ENCODE assay signal across 8 cellular contexts in the genomic region with DNA sequence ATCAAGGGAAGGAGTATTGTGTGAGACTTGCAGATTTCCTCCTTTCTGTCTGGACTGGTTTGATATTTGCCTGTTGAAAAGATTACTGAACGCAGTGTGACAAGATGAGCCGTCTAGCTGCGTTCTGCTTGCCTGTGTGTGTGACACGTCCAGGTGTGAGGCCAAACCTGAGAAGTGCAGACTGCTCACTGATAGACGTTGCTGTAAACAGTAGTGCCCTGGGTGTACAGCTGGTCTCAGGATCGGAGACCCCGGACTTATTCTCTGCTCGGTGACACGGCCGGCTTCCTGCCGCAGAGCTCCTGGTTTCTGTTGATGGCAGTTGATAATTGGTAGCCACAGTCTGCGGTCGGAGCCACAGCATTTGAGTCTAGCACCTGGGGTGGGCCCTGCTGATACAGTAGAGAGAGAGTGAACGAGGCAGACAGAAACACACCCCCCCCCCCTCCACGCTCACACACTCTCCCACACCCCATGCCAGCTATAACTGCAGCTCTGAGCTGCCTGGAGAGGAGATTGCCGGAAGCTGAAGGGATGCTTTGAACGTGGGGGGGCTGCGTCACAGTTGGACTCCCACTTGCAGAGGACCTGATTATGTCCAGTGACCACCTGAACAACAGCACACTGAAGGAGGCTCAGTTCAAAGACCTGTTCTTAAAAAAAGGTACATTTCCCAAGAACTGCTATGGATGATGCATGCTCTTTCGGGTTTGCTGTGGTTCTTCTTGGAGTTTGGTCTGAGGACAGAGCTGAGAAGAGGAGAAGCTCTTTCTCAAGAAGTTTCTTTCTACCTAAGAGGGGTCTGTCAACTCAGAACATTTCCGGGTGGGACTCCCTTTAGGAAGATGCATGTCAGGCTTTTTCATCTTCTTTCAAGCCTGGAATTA.
A peak's percentile ranks its signal among the peaks of the same experiment; 100 is the strongest.
DNase-seq lines count a peak whose midpoint lies in the region; ATAC-seq, FAIRE-seq and TF ChIP-seq lines count a peak whose summit lies in the region.

No MANE protein-coding gene starts in this region.

- H3K4me1 ChIP-seq in Peyer's patch, result peaks cover 0 to 26% (median 14%) of the 10 kb centered on the region in 4 donors
- H3K4me1 ChIP-seq in kidney (ENCODE audit: control insufficient read depth in 1 of 2, insufficient read depth in 1 of 2, low read depth in 1 of 2, low read length in 2 of 2), result peaks cover 12 to 13% of the 10 kb centered on the region in 2 donors

- peak overlapping the region in 1 of 2 donors; percentile 62 for H3K9ac ChIP-seq in kidney (ENCODE audit: low read length in 2 of 2)

- peaks cover 16% of the 10 kb centered on the region for H3K36me3 Mint-ChIP-seq in activated naive CD4-positive, alpha-beta T cell treated with anti-CD3 and anti-CD28 coated beads, Interleukin-2, amount 10 ng/mL, durations not matched to agents 7 days and 5 days
- no peaks in the 10 kb centered on the region for H3K36me3 Mint-ChIP-seq in progenitor cell of endocrine pancreas (ENCODE audit: insufficient read depth)

- H3K4me1 Mint-ChIP-seq in activated naive CD4-positive, alpha-beta T cell treated with anti-CD3 and anti-CD28 coated beads, Interleukin-2, amount 10 ng/mL, durations not matched to agents 7 days and 5 days, result peaks cover 93% of the 10 kb centered on the region
- no peaks in the 10 kb centered on the region for H3K4me1 Mint-ChIP-seq in progenitor cell of endocrine pancreas (ENCODE audit: low read depth)

- H3K9me3 Mint-ChIP-seq in activated naive CD4-positive, alpha-beta T cell treated with anti-CD3 and anti-CD28 coated beads, Interleukin-2, amount 10 ng/mL, durations not matched to agents 7 days and 5 days, result peaks cover 4% of the 10 kb centered on the region
- no peaks in the 10 kb centered on the region for H3K9me3 Mint-ChIP-seq in progenitor cell of endocrine pancreas (ENCODE audit: low read depth)

- H3K27me3 ChIP-seq in Peyer's patch, result no peaks in the 10 kb centered on the region

- CTCF ChIA-PET in activated naive CD4-positive, alpha-beta T cell treated with anti-CD3 and anti-CD28 coated beads, Interleukin-2, amount 10 ng/mL, durations not matched to agents 7 days and 5 days (lab: Charles Lee), result interaction anchor here (0.6 to 6.9 kb wide), 10 partner anchors 31 to 396 kb away, joined by 3 to 64 read pairs (median 6); no protein-coding TSS in a partner anchor
- CTCF ChIA-PET in RWPE1 (lab: Yijun Ruan, JAX), result interaction anchor here (0.6 to 1.1 kb wide), 3 partner anchors 49 to 474 kb away, joined by 3 to 5 read pairs (median 4); no protein-coding TSS in a partner anchor

- ATAC-seq in GM18519 (IDR thresholded peaks at IDR 0.05; ENCODE audit: low FRiP score, unreplicated experiment) (peak; percentile 36), HG02884 (IDR thresholded peaks at IDR 0.05; ENCODE audit: unreplicated experiment) (peak; percentile 49)

- no peaks in the 10 kb centered on the region for H3K27me3 Mint-ChIP-seq in activated naive CD4-positive, alpha-beta T cell treated with anti-CD3 and anti-CD28 coated beads, Interleukin-2, amount 10 ng/mL, durations not matched to agents 7 days and 5 days
- H3K27me3 Mint-ChIP-seq in progenitor cell of endocrine pancreas, result peaks cover 35% of the 10 kb centered on the region

- POLR2A ChIA-PET in RWPE1 (lab: Yijun Ruan, JAX; ENCODE audit: low non-redundant PET), result no interaction called here

- no peak for TF ChIP-seq POLR2A in Peyer's patch (IDR thresholded peaks at IDR 0.05)

- DNase-seq in Peyer's patch (peak; percentile 63 to 97 (median 95)), kidney (no peak), progenitor cell of endocrine pancreas (ENCODE audit: low spot score, unreplicated experiment) (no peak), RWPE1 (ENCODE audit: low spot score) (no peak)
- DNase-seq in activated naive CD4-positive, alpha-beta T cell treated with anti-CD3 and anti-CD28 coated beads, Interleukin-2, amount 10 ng/mL, durations not matched to agents 7 days and 5 days, result peak; percentile 88
- peak; percentile 24 to 50 (median 34) for DNase-seq in stimulated activated CD4-positive, alpha-beta T cell treated with anti-CD3 and anti-CD28 coated beads, TNF-alpha, amount 100 ng/mL, for 4 hours (ENCODE audit: low read depth in 3 of 3)

- H3K4me3 Mint-ChIP-seq in activated naive CD4-positive, alpha-beta T cell treated with anti-CD3 and anti-CD28 coated beads, Interleukin-2, amount 10 ng/mL, durations not matched to agents 7 days and 5 days, result peak overlapping the region; percentile 71
- no peak overlapping the region for H3K4me3 Mint-ChIP-seq in progenitor cell of endocrine pancreas (ENCODE audit: low read depth)

- no peak for FAIRE-seq in kidney (lab: Jason Lieb, UNC)

- intact Hi-C loops in kidney (cut with DNase I), result no loop called here

- H3K36me3 ChIP-seq in Peyer's patch (no peaks in the 10 kb centered on the region), kidney (ENCODE audit: control insufficient read depth in 1 of 2, insufficient read depth in 2 of 2, low read length in 2 of 2) (no peaks in the 10 kb centered on the region)

- H3K27ac ChIP-seq in Peyer's patch (peak overlapping the region; percentile 65 to 77 (median 70)), kidney (ENCODE audit: low read depth in 2 of 2, low read length in 2 of 2) (peak overlapping the region; percentile 30 to 68), RWPE1 (no peak overlapping the region)

- peak overlapping the region; percentile 90 for H3K27ac Mint-ChIP-seq in activated naive CD4-positive, alpha-beta T cell treated with anti-CD3 and anti-CD28 coated beads, Interleukin-2, amount 10 ng/mL, durations not matched to agents 7 days and 5 days
- H3K27ac Mint-ChIP-seq in progenitor cell of endocrine pancreas, result no peak overlapping the region

- H3K4me3 ChIP-seq in Peyer's patch, result peak overlapping the region; percentile 33 to 44 (median 39)
- H3K4me3 ChIP-seq in kidney (ENCODE audit: low read length in 2 of 2), result peak overlapping the region; percentile 36 to 46

- H3K9me3 ChIP-seq in Peyer's patch (no peaks in the 10 kb centered on the region), kidney (ENCODE audit: control insufficient read depth in 1 of 2, low read length in 2 of 2) (no peaks in the 10 kb centered on the region)

- TF ChIP-seq CTCF in Peyer's patch (IDR thresholded peaks at IDR 0.05) (no peak), kidney (IDR thresholded peaks at IDR 0.05; ENCODE audit: borderline replicate concordance, extremely low read depth, insufficient read depth) (no peak), progenitor cell of endocrine pancreas (IDR thresholded peaks at IDR 0.05; ENCODE audit: unreplicated experiment) (no peak), RWPE1 (conservative IDR thresholded peaks at IDR 0.05; ENCODE audit: low read depth) (no peak)

Comparison
In these comparisons a context has a peak if more than half of its experiments do, and no peak if none do; other contexts are left out.
1. DNase-seq: peak in Peyer's patch (3 of 3), activated naive CD4-positive, alpha-beta T cell treated with anti-CD3 and anti-CD28 coated beads, Interleukin-2, amount 10 ng/mL, durations not matched to agents 7 days and 5 days (single experiment) and stimulated activated CD4-positive, alpha-beta T cell treated with anti-CD3 and anti-CD28 coated beads, TNF-alpha, amount 100 ng/mL, for 4 hours (3 of 3); none in kidney (single experiment), progenitor cell of endocrine pancreas (single experiment) and RWPE1 (single experiment).